Comparison of ENCODE assay signal across 14 cellular contexts in genomic region chr22:46653596-46653995, GRCh38. TPM values are rescaled to one million over a fixed set of nuclear protein-coding genes. Genes with fewer than 3 reads are reported as not detected.
DNase-seq lines count a peak whose midpoint lies in the region; ATAC-seq and TF ChIP-seq lines count a peak whose summit lies in the region.
"Had no signal": no experiment of that assay in that cellular context is flagged by ENCODE, and none has a peak within 500 bp of the region (broad histone marks: within the 10 kb centered on the region; RNA-seq: fewer than 3 reads in every experiment).

No MANE protein-coding gene starts in this region.

- TF ChIP-seq CTCF in RWPE1 (conservative IDR thresholded peaks at IDR 0.05; ENCODE audit: low read depth), result no peak
- no peak for TF ChIP-seq CTCF in nephron progenitor cell (IDR thresholded peaks at IDR 0.05)

- POLR2A ChIA-PET in RWPE1 (lab: Yijun Ruan, JAX; ENCODE audit: low non-redundant PET), result no interaction called here

- intact Hi-C loops in activated naive CD4-positive, alpha-beta T cell treated with anti-CD3 and anti-CD28 coated beads for 36 hours (cut with micrococcal nuclease), result loop anchor here (1.0 kb wide), 2 partner anchors 21 to 39 kb away; no protein-coding TSS in a partner anchor

- H3K4me3 Mint-ChIP-seq in activated naive CD4-positive, alpha-beta T cell treated with anti-CD3 and anti-CD28 coated beads for 36 hours, result no peak overlapping the region
- H3K4me3 Mint-ChIP-seq in activated naive CD4-positive, alpha-beta T cell treated with anti-CD3 and anti-CD28 coated beads, Interleukin-2, amount 10 ng/mL, durations not matched to agents 7 days and 5 days, result no peak overlapping the region
- no peak overlapping the region for H3K4me3 Mint-ChIP-seq in effector memory CD8-positive, alpha-beta T cell
- H3K4me3 Mint-ChIP-seq in nephron progenitor cell, result no peak overlapping the region
- H3K4me3 Mint-ChIP-seq: HFFc6 had no signal

- peaks cover 24% of the 10 kb centered on the region for H3K4me1 Mint-ChIP-seq in activated naive CD4-positive, alpha-beta T cell treated with anti-CD3 and anti-CD28 coated beads for 36 hours (ENCODE audit: low read depth)
- peaks cover 27% of the 10 kb centered on the region for H3K4me1 Mint-ChIP-seq in activated naive CD4-positive, alpha-beta T cell treated with anti-CD3 and anti-CD28 coated beads, Interleukin-2, amount 10 ng/mL, durations not matched to agents 7 days and 5 days
- peaks cover 14 to 32% of the 10 kb centered on the region in 2 donors for H3K4me1 Mint-ChIP-seq in effector memory CD8-positive, alpha-beta T cell (ENCODE audit: low read depth in 2 of 2)
- peaks cover 62% of the 10 kb centered on the region for H3K4me1 Mint-ChIP-seq in nephron progenitor cell

- peak; percentile 51 for ATAC-seq in effector memory CD8-positive, alpha-beta T cell (replicated peaks)

- no peaks in the 10 kb centered on the region for H3K9me3 Mint-ChIP-seq in activated naive CD4-positive, alpha-beta T cell treated with anti-CD3 and anti-CD28 coated beads for 36 hours
- H3K9me3 Mint-ChIP-seq in activated naive CD4-positive, alpha-beta T cell treated with anti-CD3 and anti-CD28 coated beads, Interleukin-2, amount 10 ng/mL, durations not matched to agents 7 days and 5 days, result no peaks in the 10 kb centered on the region
- H3K9me3 Mint-ChIP-seq in effector memory CD8-positive, alpha-beta T cell, result no peaks in the 10 kb centered on the region
- no peaks in the 10 kb centered on the region for H3K9me3 Mint-ChIP-seq in nephron progenitor cell
- H3K9me3 Mint-ChIP-seq: brain had no signal

- H3K27ac ChIP-seq in RWPE1, result peak overlapping the region; percentile 10; the same call in 1 of the 2 replicates
- H3K27ac ChIP-seq: testis had no signal

- peak overlapping the region; percentile 84 for H3K27ac Mint-ChIP-seq in activated naive CD4-positive, alpha-beta T cell treated with anti-CD3 and anti-CD28 coated beads for 36 hours
- H3K27ac Mint-ChIP-seq in activated naive CD4-positive, alpha-beta T cell treated with anti-CD3 and anti-CD28 coated beads, Interleukin-2, amount 10 ng/mL, durations not matched to agents 7 days and 5 days, result no peak overlapping the region
- no peak overlapping the region for H3K27ac Mint-ChIP-seq in effector memory CD8-positive, alpha-beta T cell
- H3K27ac Mint-ChIP-seq in nephron progenitor cell, result no peak overlapping the region
- H3K27ac Mint-ChIP-seq: HFFc6 had no signal

- H3K27me3 Mint-ChIP-seq in activated naive CD4-positive, alpha-beta T cell treated with anti-CD3 and anti-CD28 coated beads for 36 hours (ENCODE audit: low read depth), result no peaks in the 10 kb centered on the region
- no peaks in the 10 kb centered on the region for H3K27me3 Mint-ChIP-seq in activated naive CD4-positive, alpha-beta T cell treated with anti-CD3 and anti-CD28 coated beads, Interleukin-2, amount 10 ng/mL, durations not matched to agents 7 days and 5 days
- H3K27me3 Mint-ChIP-seq in effector memory CD8-positive, alpha-beta T cell, result no peaks in the 10 kb centered on the region
- H3K27me3 Mint-ChIP-seq in nephron progenitor cell (ENCODE audit: low read depth, poor library complexity), result no peaks in the 10 kb centered on the region
- H3K27me3 Mint-ChIP-seq: brain, naive B cell had no signal

- H3K36me3 Mint-ChIP-seq in activated naive CD4-positive, alpha-beta T cell treated with anti-CD3 and anti-CD28 coated beads for 36 hours (ENCODE audit: low read depth), result peaks cover 2% of the 10 kb centered on the region
- no peaks in the 10 kb centered on the region for H3K36me3 Mint-ChIP-seq in activated naive CD4-positive, alpha-beta T cell treated with anti-CD3 and anti-CD28 coated beads, Interleukin-2, amount 10 ng/mL, durations not matched to agents 7 days and 5 days
- H3K36me3 Mint-ChIP-seq in effector memory CD8-positive, alpha-beta T cell (ENCODE audit: insufficient read depth), result no peaks in the 10 kb centered on the region
- no peaks in the 10 kb centered on the region for H3K36me3 Mint-ChIP-seq in nephron progenitor cell (ENCODE audit: low read depth)
- H3K36me3 Mint-ChIP-seq: brain, naive B cell had no signal

- DNase-seq in activated naive CD4-positive, alpha-beta T cell treated with anti-CD3 and anti-CD28 coated beads for 36 hours, result peak; percentile 81
- no peak for DNase-seq in activated naive CD4-positive, alpha-beta T cell treated with anti-CD3 and anti-CD28 coated beads, Interleukin-2, amount 10 ng/mL, durations not matched to agents 7 days and 5 days
- DNase-seq in RWPE1 (ENCODE audit: low spot score), result no peak
- no peak for DNase-seq in effector memory CD8-positive, alpha-beta T cell
- peak; percentile 59 for DNase-seq in stimulated activated CD8-positive, alpha-beta memory T cell treated with anti-CD3 and anti-CD28 coated beads, Interleukin-4, amount 100 ng/mL, for 48 hours
- DNase-seq in LoVo (ENCODE audit: low spot score), result no peak
- no peak for DNase-seq in nephron progenitor cell
- DNase-seq in NCI-H2171 treated with DMSO at 0.1 percent for 48 hours (lab: John Stamatoyannopoulos, UW), result no peak
- DNase-seq: erythroblast, HFFc6, KG1, naive B cell had no signal

- CTCF ChIA-PET in activated naive CD4-positive, alpha-beta T cell treated with anti-CD3 and anti-CD28 coated beads for 36 hours (lab: Charles Lee), result no interaction called here
- CTCF ChIA-PET in activated naive CD4-positive, alpha-beta T cell treated with anti-CD3 and anti-CD28 coated beads, Interleukin-2, amount 10 ng/mL, durations not matched to agents 7 days and 5 days (lab: Charles Lee), result no interaction called here
- CTCF ChIA-PET in RWPE1 (lab: Yijun Ruan, JAX), result no interaction called here

RNA-seq across cellular contexts. Expression of gene GRAMD4, which starts 33.4 kb away (rescaled TPM):
- 10 to 100 TPM; 34.3 to 35.4 TPM for total RNA-seq in activated naive CD4-positive, alpha-beta T cell treated with anti-CD3 and anti-CD28 coated beads for 36 hours

Comparison
In these comparisons a context has a peak if more than half of its experiments do, and no peak if none do; other contexts are left out.
1. DNase-seq: peak in activated naive CD4-positive, alpha-beta T cell treated with anti-CD3 and anti-CD28 coated beads for 36 hours (single experiment) and stimulated activated CD8-positive, alpha-beta memory T cell treated with anti-CD3 and anti-CD28 coated beads, Interleukin-4, amount 100 ng/mL, for 48 hours (single experiment); none in activated naive CD4-positive, alpha-beta T cell treated with anti-CD3 and anti-CD28 coated beads, Interleukin-2, amount 10 ng/mL, durations not matched to agents 7 days and 5 days (single experiment), RWPE1 (single experiment), effector memory CD8-positive, alpha-beta T cell (0 of 3), LoVo (single experiment), nephron progenitor cell (single experiment) and NCI-H2171 treated with DMSO at 0.1 percent for 48 hours (single experiment).